In genomic region chr3:172580680-172581079, GRCh38 we compare ENCODE assay signal across 9 cellular contexts. TPM values are rescaled to one million over a fixed set of nuclear protein-coding genes. Genes with fewer than 3 reads are reported as not detected.
DNase-seq lines count a peak whose midpoint lies in the region; ATAC-seq, FAIRE-seq and TF ChIP-seq lines count a peak whose summit lies in the region.
"Had no signal": no experiment of that assay in that cellular context is flagged by ENCODE, and none has a peak within 500 bp of the region (broad histone marks: within the 10 kb centered on the region; RNA-seq: fewer than 3 reads in every experiment).

No MANE protein-coding gene starts in this region.

- H4K20me1 ChIP-seq in hepatocyte (ENCODE audit: insufficient read depth, poor library complexity, severe bottlenecking): no peaks in the 10 kb centered on the region

- intact Hi-C loops in lower leg skin (cut with DNase I; ENCODE audit: low total_unique reads): no loop called here

- H3K9me2 ChIP-seq in hepatocyte (replicated peaks; ENCODE audit: insufficient read depth): no peaks in the 10 kb centered on the region

- TF ChIP-seq CTCF in hepatocyte (IDR thresholded peaks at IDR 0.05; ENCODE audit: poor library complexity): no peak
- TF ChIP-seq CTCF in lower leg skin (IDR thresholded peaks at IDR 0.05): no peak

- peaks cover 4% of the 10 kb centered on the region for H3K4me1 ChIP-seq in hepatocyte (ENCODE audit: insufficient read depth)

- H3K79me2 ChIP-seq in hepatocyte: no peaks in the 10 kb centered on the region

- TF ChIP-seq POLR2A in GM12891 (IDR thresholded peaks at IDR 0.05; ENCODE audit: low read depth, low read length): no peak
- no peak for TF ChIP-seq POLR2A in lower leg skin (IDR thresholded peaks at IDR 0.05)

- no peak overlapping the region for H3K4me3 ChIP-seq in hepatocyte
- no peak overlapping the region for H3K4me3 ChIP-seq in lower leg skin (ENCODE audit: low read depth, poor library complexity, severe bottlenecking)

- H3K27ac ChIP-seq in hepatocyte: peak overlapping the region; percentile 55

- ATAC-seq in GM18508 (IDR thresholded peaks at IDR 0.05; ENCODE audit: insufficient read depth, unreplicated experiment): peak; percentile 62
- peak; percentile 78 for ATAC-seq in GM21528 (IDR thresholded peaks at IDR 0.05; ENCODE audit: low FRiP score, unreplicated experiment)
- ATAC-seq in HG03565 (IDR thresholded peaks at IDR 0.05; ENCODE audit: unreplicated experiment): peak; percentile 85

- H3K36me3 ChIP-seq in hepatocyte (replicated peaks; ENCODE audit: insufficient read depth, low read depth): no peaks in the 10 kb centered on the region

- no peak for FAIRE-seq in GM12891 (lab: Jason Lieb, UNC)

- no peak overlapping the region for H2AFZ ChIP-seq in hepatocyte

- 89% methylated on average over 1 of the region's 1 CpG for WGBS in hepatocyte (ENCODE audit: low lambda C conversion rate, missing lambda C conversion rate)
- 45 to 53% methylated on average over 1 of the region's 1 CpG for WGBS in lower leg skin, 2 donors

- no peak for DNase-seq in hepatocyte (ENCODE audit: low spot score)
- no peak for DNase-seq in activated CD8-positive, alpha-beta memory T cell treated with anti-CD3 and anti-CD28 coated beads, Interleukin-2, amount 50 U/mL, for 48 hours
- no peak for DNase-seq in GM12891 (ENCODE audit: insufficient read length, low spot score)
- DNase-seq in activated CD4-positive, CD25-positive, alpha-beta regulatory T cell (lab: John Stamatoyannopoulos, UW): no peak
- no peak for DNase-seq in lower leg skin (ENCODE audit: low spot score in 2 of 2)
- DNase-seq: mesenchymal stem cell had no signal

- H3K27me3 ChIP-seq in hepatocyte: no peaks in the 10 kb centered on the region

- H3K9me3 ChIP-seq in hepatocyte (ENCODE audit: low read depth): no peaks in the 10 kb centered on the region

- H3K4me2 ChIP-seq in hepatocyte: no peak overlapping the region

TF ChIP-seq in GM12891, 5 proteins besides CTCF, POLR2A, EP300 and RAD21:
- no peak for TF ChIP-seq PAX5 (IDR thresholded peaks at IDR 0.05; ENCODE audit: insufficient read depth, low read length, severe bottlenecking)
- no peak for TF ChIP-seq POU2F2 (IDR thresholded peaks at IDR 0.05; ENCODE audit: low read depth, low read length)
- no peak for TF ChIP-seq POLR2AphosphoS5 (IDR thresholded peaks at IDR 0.05; ENCODE audit: low read depth, low read length)

RNA-seq across cellular contexts. Expression of gene TNFSF10, which starts 57.5 kb away (rescaled TPM):
- total RNA-seq in hepatocyte (21.3 and 21.9 TPM in 2 replicates), lower leg skin (10 to 100 TPM; 57.5 to 75.2 (median 68.4) TPM)
- polyA plus RNA-seq in hepatocyte: 12.7 and 13.0 TPM in 2 replicates
- polyA plus RNA-seq in GM12891 (2012; ENCODE audit: low read depth, missing spikeins): 7.5 TPM
